ENCODE assay signal across 16 cellular contexts in the genomic region with DNA sequence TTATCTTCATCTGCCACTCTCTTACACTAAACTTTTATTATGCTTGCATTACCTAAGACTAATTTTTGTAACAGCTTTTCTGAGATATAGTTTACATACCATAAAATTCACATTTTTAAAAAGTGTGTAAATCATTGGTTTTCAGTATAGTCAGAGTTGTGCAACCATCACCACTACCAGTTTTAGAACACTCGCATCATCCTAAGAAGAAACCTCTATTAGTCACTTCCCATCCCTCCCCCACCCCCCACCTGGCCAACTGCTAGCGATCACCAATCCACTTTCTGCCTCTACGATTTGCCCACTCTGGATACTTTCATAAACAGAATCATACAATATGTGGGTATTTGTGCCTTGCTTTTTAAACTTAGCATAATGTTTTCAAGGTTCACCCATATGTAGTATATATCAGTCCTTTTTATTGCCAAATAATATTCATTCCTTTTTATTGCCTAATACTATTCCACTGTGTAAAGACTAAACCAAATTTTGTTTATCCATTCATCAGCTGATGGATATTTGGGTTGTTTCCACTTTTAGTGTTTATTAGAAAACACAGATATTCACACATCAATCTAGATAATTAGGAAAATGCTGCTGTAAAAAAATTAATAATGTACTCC. TPM values are rescaled to one million over a fixed set of nuclear protein-coding genes. Genes with fewer than 3 reads are reported as not detected.
DNase-seq lines count a peak whose midpoint lies in the region; ATAC-seq, FAIRE-seq and TF ChIP-seq lines count a peak whose summit lies in the region.
"Had no signal": no experiment of that assay in that cellular context is flagged by ENCODE, and none has a peak within 500 bp of the region (broad histone marks: within the 10 kb centered on the region; RNA-seq: fewer than 3 reads in every experiment).

No MANE protein-coding gene starts in this region.

- no peaks in the 10 kb centered on the region for H3K9me3 ChIP-seq in endothelial cell of umbilical vein (replicated peaks; ENCODE audit: control insufficient read depth, insufficient read depth, low read length)
- H3K9me3 ChIP-seq: Peyer's patch had no signal

- no peak overlapping the region for H3K4me2 ChIP-seq in endothelial cell of umbilical vein (ENCODE audit: insufficient read depth, low read length)
- H3K4me2 ChIP-seq: KMS-11 had no signal

- no peak for ATAC-seq in HG02870 (IDR thresholded peaks at IDR 0.05; ENCODE audit: unreplicated experiment)

- H3K9ac ChIP-seq in endothelial cell of umbilical vein (replicated peaks; ENCODE audit: extremely low read depth, insufficient read depth, low read length), result no peak overlapping the region
- H3K9ac ChIP-seq: KMS-11 had no signal

- dilution Hi-C loops in endothelial cell of umbilical vein (cut with MboI; ENCODE audit: extremely low pct_ligation_motif_present, low sequenced_read_pairs), result no loop called here

- H3K27me3 ChIP-seq in endothelial cell of umbilical vein (ENCODE audit: control insufficient read depth in 2 of 2, insufficient read depth in 2 of 2, low read length in 2 of 2), result no peaks in the 10 kb centered on the region
- H3K27me3 ChIP-seq: brain microvascular endothelial cell, Peyer's patch had no signal

- no peak for TF ChIP-seq POLR2A in endothelial cell of umbilical vein (IDR thresholded peaks at IDR 0.05; ENCODE audit: low read depth, low read length)

- H3K9me1 ChIP-seq in endothelial cell of umbilical vein (replicated peaks; ENCODE audit: control insufficient read depth, extremely low read depth, insufficient read depth, low read length), result no peaks in the 10 kb centered on the region

- CTCF ChIA-PET in RWPE1 (lab: Yijun Ruan, JAX) (no interaction called here), endothelial cell of umbilical vein (lab: Charles Lee) (interaction anchor here (1.1 kb wide), 1 partner anchor 370 kb away, joined by 4 read pairs; no protein-coding TSS in a partner anchor)

- peaks cover 47% of the 10 kb centered on the region for H3K79me2 ChIP-seq in endothelial cell of umbilical vein (ENCODE audit: control insufficient read depth, insufficient read depth, low read length)

- H3K4me1 ChIP-seq in endothelial cell of umbilical vein (ENCODE audit: control insufficient read depth, extremely low read depth, insufficient read depth, low read length), result no peaks in the 10 kb centered on the region
- H3K4me1 ChIP-seq: Peyer's patch had no signal

- H2AFZ ChIP-seq in endothelial cell of umbilical vein (ENCODE audit: low read depth, low read length), result no peak overlapping the region

- no peak overlapping the region for H3K4me3 ChIP-seq in endothelial cell of umbilical vein (replicated peaks in 1 of 3; ENCODE audit: insufficient read depth in 1 of 3, low read depth in 1 of 3, low read length in 3 of 3)
- H3K4me3 ChIP-seq: Peyer's patch had no signal

- peaks cover 5 to 7% of the 10 kb centered on the region in 2 experiments for H3K36me3 ChIP-seq in endothelial cell of umbilical vein (ENCODE audit: control insufficient read depth in 2 of 2, extremely low read depth in 1 of 2, insufficient read depth in 2 of 2, low read length in 2 of 2)

- POLR2A ChIA-PET in RWPE1 (lab: Yijun Ruan, JAX; ENCODE audit: low non-redundant PET) (no interaction called here), endothelial cell of umbilical vein (lab: Charles Lee) (no interaction called here)

- peaks cover 15 to 31% (median 20%) of the 10 kb centered on the region in 3 donors for H3K36me3 Mint-ChIP-seq in immature natural killer cell

- H4K20me1 ChIP-seq in endothelial cell of umbilical vein (replicated peaks; ENCODE audit: control insufficient read depth, extremely low read depth, insufficient read depth, low read length), result no peaks in the 10 kb centered on the region

- peak overlapping the region in 2 of 6 donors; percentile 26 to 77 for H3K27ac Mint-ChIP-seq in immature natural killer cell
- H3K27ac Mint-ChIP-seq: B cell had no signal

- FAIRE-seq in endothelial cell of umbilical vein (lab: Jason Lieb, UNC), result peak; percentile 48
- no peak for FAIRE-seq in urothelium cell line (lab: Jason Lieb, UNC)

- DNase-seq in stimulated activated CD4-positive, alpha-beta T cell treated with anti-CD3 and anti-CD28 coated beads, Interleukin-1b, Interleukin-23, amount 100 ng/mL, for 48 hours, result peak; percentile 30
- no peak for DNase-seq in stimulated activated CD4-positive, alpha-beta T cell treated with anti-CD3 and anti-CD28 coated beads, Interleukin-4, amount 100 ng/mL, for 4 hours
- peak; percentile 26 for DNase-seq in RWPE1 (ENCODE audit: low spot score)
- DNase-seq in endothelial cell of umbilical vein (ENCODE audit: low read depth, low spot score), result no peak
- DNase-seq in urothelium cell line (ENCODE audit: low spot score), result peak; percentile 19
- DNase-seq in immature natural killer cell, result no peak
- DNase-seq in pons (ENCODE audit: low spot score), result no peak
- DNase-seq: brain microvascular endothelial cell, mesendoderm, NCI-H2171, Peyer's patch, T-helper 9 cell had no signal

- no TSS peak for BruUV-seq in endothelial cell of umbilical vein (replicated peaks; lab: Mats Ljungman, UMichigan)

- intact Hi-C loops in endothelial cell of umbilical vein (cut with micrococcal nuclease), result no loop called here

- H3K4me1 Mint-ChIP-seq in immature natural killer cell, result peaks cover 9 to 23% of the 10 kb centered on the region in 2 donors

- TF ChIP-seq CTCF in RWPE1 (conservative IDR thresholded peaks at IDR 0.05; ENCODE audit: low read depth) (no peak), endothelial cell of umbilical vein (IDR thresholded peaks at IDR 0.05; ENCODE audit: extremely low read depth in 1 of 2, insufficient read depth in 1 of 2, low read depth in 1 of 2, low read length in 2 of 2) (no peak)

- H3K27me3 Mint-ChIP-seq in immature natural killer cell (ENCODE audit: low read depth in 3 of 3), result peaks cover 0 to 2% (median 0%) of the 10 kb centered on the region in 3 donors
- H3K27me3 Mint-ChIP-seq: B cell had no signal

- no peaks in the 10 kb centered on the region for H3K9me3 Mint-ChIP-seq in immature natural killer cell

- H3K27ac ChIP-seq in RWPE1 (no peak overlapping the region), endothelial cell of umbilical vein (ENCODE audit: insufficient read depth, low read depth, low read length) (no peak overlapping the region)
- H3K27ac ChIP-seq: brain microvascular endothelial cell, epithelial cell of prostate, KMS-11, Peyer's patch had no signal

- no peak overlapping the region for H3K4me3 Mint-ChIP-seq in immature natural killer cell
- H3K4me3 Mint-ChIP-seq: B cell had no signal

TF ChIP-seq in endothelial cell of umbilical vein, 7 proteins besides CTCF, POLR2A, EP300 and RAD21:
- no peak for TF ChIP-seq POLR2AphosphoS5 (IDR thresholded peaks at IDR 0.05; ENCODE audit: insufficient read depth, low read depth, low read length)
- TF ChIP-seq GATA2 (IDR thresholded peaks at IDR 0.05; ENCODE audit: insufficient read depth, insufficient read length, low read depth, low read length), result no peak
- no peak for TF ChIP-seq JUN (IDR thresholded peaks at IDR 0.05; ENCODE audit: borderline replicate concordance, insufficient read depth, insufficient read length, low read depth)
- no peak for TF ChIP-seq MYC (IDR thresholded peaks at IDR 0.05; ENCODE audit: low read depth, low read length)
- no peak for TF ChIP-seq EZH2 (IDR thresholded peaks at IDR 0.05; ENCODE audit: borderline replicate concordance, low read depth, low read length, severe bottlenecking)
- TF ChIP-seq FOS (IDR thresholded peaks at IDR 0.05; ENCODE audit: borderline replicate concordance, insufficient read depth, low read length), result no peak
- TF ChIP-seq, protein P1, sequence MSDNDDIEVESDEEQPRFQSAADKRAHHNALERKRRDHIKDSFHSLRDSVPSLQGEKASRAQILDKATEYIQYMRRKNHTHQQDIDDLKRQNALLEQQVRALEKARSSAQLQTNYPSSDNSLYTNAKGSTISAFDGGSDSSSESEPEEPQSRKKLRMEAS (IDR thresholded peaks at IDR 0.05; ENCODE audit: insufficient read depth, insufficient read length), result no peak

RNA-seq across cellular contexts. Expression of a gene that starts 23.0 kb away (rescaled TPM):
- 89.7 and 90.5 TPM in 2 replicates for total RNA-seq in endothelial cell of umbilical vein
- polyA plus RNA-seq in endothelial cell of umbilical vein, result 42.3 and 60.2 TPM in 2 replicates
- polyA plus RNA-seq in endothelial cell of umbilical vein (2011; cell fraction: cytosol; rRNA removed), result 59.5 and 64.2 TPM in 2 replicates
- polyA plus RNA-seq in endothelial cell of umbilical vein (2011; cell fraction: nucleus; rRNA removed), result 350 and 403 TPM in 2 replicates
- 49.9 and 89.5 TPM in 2 replicates for polyA plus RNA-seq in endothelial cell of umbilical vein (2012)
- polyA minus RNA-seq in endothelial cell of umbilical vein, result 124 and 125 TPM in 2 replicates
- polyA minus RNA-seq in endothelial cell of umbilical vein (2011; cell fraction: cytosol; rRNA and poly(A)+ RNA removed), result 49.2 TPM
- polyA minus RNA-seq in endothelial cell of umbilical vein (2011; cell fraction: nucleus; rRNA and poly(A)+ RNA removed), result 85.7 and 127 TPM in 2 replicates
- 10 to 100 TPM in 2 of 3 donors, 1 to 10 TPM in 1; 9.5 to 12.4 (median 10.3) TPM for polyA plus RNA-seq in immature natural killer cell

Comparison
In these comparisons a context has a peak if more than half of its experiments do, and no peak if none do; other contexts are left out.
1. DNase-seq: peak in stimulated activated CD4-positive, alpha-beta T cell treated with anti-CD3 and anti-CD28 coated beads, Interleukin-1b, Interleukin-23, amount 100 ng/mL, for 48 hours (single experiment), RWPE1 (single experiment) and urothelium cell line (single experiment); none in stimulated activated CD4-positive, alpha-beta T cell treated with anti-CD3 and anti-CD28 coated beads, Interleukin-4, amount 100 ng/mL, for 4 hours (0 of 2), endothelial cell of umbilical vein (single experiment), immature natural killer cell (0 of 3) and pons (single experiment).